ENCODE assay signal across 1 cellular context in the genomic region with DNA sequence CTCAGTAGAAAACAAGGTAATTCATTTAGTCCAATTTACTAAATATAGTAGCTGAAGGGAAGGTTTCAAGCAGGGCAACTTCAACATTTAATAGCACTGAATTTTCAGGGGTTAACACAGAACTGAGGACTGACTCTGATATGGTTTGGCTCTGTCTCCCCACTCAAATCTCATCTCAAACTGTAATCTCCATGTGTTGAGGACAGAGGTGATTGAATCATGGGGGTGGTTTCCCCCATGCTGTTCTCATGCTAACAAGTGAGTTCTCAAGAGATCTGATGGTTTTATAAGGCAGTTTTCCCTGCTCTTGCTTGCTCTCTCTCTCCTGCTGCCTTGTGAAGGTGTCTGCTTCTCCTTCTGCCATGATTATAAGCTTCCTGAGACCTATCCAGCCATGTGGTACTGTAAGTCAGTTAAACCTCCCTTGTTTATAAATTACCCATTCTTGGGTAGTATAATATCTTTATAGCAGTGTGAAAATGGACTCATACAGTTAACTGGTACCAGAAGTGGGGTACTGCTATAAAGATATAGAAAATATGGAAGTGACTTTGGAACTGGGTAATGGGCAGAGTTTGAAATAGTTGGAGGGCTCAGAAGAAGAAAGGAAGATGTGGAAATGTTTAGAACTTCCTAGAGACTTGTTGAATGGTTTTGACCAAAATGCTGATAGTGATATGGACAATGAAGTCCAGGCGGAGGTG.
TF ChIP-seq lines count a peak whose summit lies in the region.

No MANE protein-coding gene starts in this region.

TF ChIP-seq in K562, 482 proteins besides CTCF, POLR2A, EP300 and RAD21:
- no peak for TF ChIP-seq NFRKB (IDR thresholded peaks at IDR 0.05; ENCODE audit: low read depth)
- no peak for TF ChIP-seq BDP1 (IDR thresholded peaks at IDR 0.05; ENCODE audit: insufficient read depth, insufficient read length)
- TF ChIP-seq DPF2 (IDR thresholded peaks at IDR 0.05) = no peak
- peak; percentile 90 for TF ChIP-seq ZNF707 (CRISPR knock-in tag; conservative IDR thresholded peaks at IDR 0.05)
TF ChIP-seq in K562: peak in this region for 1.
